In the genomic region with DNA sequence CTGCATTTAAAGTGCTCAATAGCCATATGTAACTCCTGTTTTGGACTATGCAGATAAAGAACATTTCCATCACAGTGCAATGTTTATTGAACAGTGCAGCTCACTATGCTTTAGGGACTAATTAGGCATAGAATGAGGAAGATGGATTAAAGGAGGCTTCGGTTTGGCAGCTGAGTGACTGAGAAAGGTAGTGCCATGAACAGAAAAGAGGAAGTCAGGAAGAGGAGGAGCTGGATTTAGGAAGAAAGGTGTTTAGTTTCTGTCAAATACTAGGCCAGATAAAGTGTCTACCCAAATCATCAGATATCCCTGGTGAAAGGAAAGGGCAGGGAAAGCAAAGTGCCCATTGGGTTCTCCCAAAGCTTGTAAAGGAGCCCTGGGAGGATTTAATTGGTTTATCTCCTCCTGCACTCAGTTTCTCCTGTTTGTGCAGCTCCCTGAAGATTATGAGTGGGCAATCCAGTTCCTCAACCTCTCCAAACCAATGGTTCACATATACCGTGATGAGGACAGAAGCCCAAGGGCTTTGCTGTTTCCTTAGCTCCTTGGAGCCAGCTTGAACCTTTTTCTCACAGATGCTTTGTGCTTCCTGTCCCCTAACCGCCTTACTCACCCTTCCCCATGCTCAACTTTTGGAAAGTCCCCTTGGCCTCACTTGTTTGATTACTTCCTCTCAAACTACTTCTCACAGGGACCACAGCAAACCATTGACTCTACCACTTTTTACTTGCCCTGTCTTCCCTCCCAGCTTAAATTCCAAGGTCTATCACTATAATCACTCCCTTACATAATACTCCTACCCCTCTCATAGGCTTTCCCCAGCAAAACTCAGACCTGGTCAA, we compare ENCODE assay signal across 8 cellular contexts. TPM values are rescaled to one million over a fixed set of nuclear protein-coding genes. Genes with fewer than 3 reads are reported as not detected.
DNase-seq lines count a peak whose midpoint lies in the region; ATAC-seq and TF ChIP-seq lines count a peak whose summit lies in the region.

No MANE protein-coding gene starts in this region.

- H3K18ac ChIP-seq in mesenchymal stem cell (ENCODE audit: low read depth in 1 of 2, low read length in 2 of 2), result no peak overlapping the region

- H3K79me1 ChIP-seq in mesenchymal stem cell (replicated peaks; ENCODE audit: low read length, poor library complexity, severe bottlenecking), result no peaks in the 10 kb centered on the region

- H3K4ac ChIP-seq in mesenchymal stem cell (ENCODE audit: low read depth in 1 of 2, low read length in 2 of 2), result no peak overlapping the region

- H3K4me2 ChIP-seq in KMS-11 (peak overlapping the region; percentile 72), SK-N-SH (no peak overlapping the region), mesenchymal stem cell (ENCODE audit: low read length, poor library complexity, severe bottlenecking) (no peak overlapping the region)

- H4K20me1 ChIP-seq in KMS-11 (ENCODE audit: insufficient read depth) (no peaks in the 10 kb centered on the region), SK-N-SH (ENCODE audit: insufficient read depth) (no peaks in the 10 kb centered on the region)

- POLR2A ChIA-PET in SK-N-SH (lab: Yijun Ruan, JAX), result no interaction called here

- H3K9me3 Mint-ChIP-seq in CD4-positive, CD25-positive, alpha-beta regulatory T cell, result peaks cover 0 to 2% (median 0%) of the 10 kb centered on the region in 7 donors
- H3K9me3 Mint-ChIP-seq in activated T-helper 17 cell treated with anti-CD3 and anti-CD28 coated beads, Interleukin-2, amount 50 U/mL, for 72 hours, result no peaks in the 10 kb centered on the region

- peak; percentile 26 to 35 for ATAC-seq in CD4-positive, CD25-positive, alpha-beta regulatory T cell (ENCODE audit: low read depth in 2 of 2)
- peak; percentile 58 for ATAC-seq in activated T-helper 17 cell treated with anti-CD3 and anti-CD28 coated beads, Interleukin-2, amount 50 U/mL, for 72 hours (replicated peaks)

- no peaks in the 10 kb centered on the region for H3K27me3 Mint-ChIP-seq in CD4-positive, CD25-positive, alpha-beta regulatory T cell
- no peaks in the 10 kb centered on the region for H3K27me3 Mint-ChIP-seq in activated T-helper 17 cell treated with anti-CD3 and anti-CD28 coated beads, Interleukin-2, amount 50 U/mL, for 72 hours

- peaks cover 20 to 46% (median 40%) of the 10 kb centered on the region in 4 donors for H3K4me1 Mint-ChIP-seq in CD4-positive, CD25-positive, alpha-beta regulatory T cell
- H3K4me1 Mint-ChIP-seq in activated T-helper 17 cell treated with anti-CD3 and anti-CD28 coated beads, Interleukin-2, amount 50 U/mL, for 72 hours, result peaks cover 42% of the 10 kb centered on the region

- TF ChIP-seq EP300 in SK-N-SH (IDR thresholded peaks at IDR 0.05; ENCODE audit: borderline replicate concordance in 1 of 2, low read depth in 1 of 2, low read length in 1 of 2), result no peak

- H3K9me2 ChIP-seq in SK-N-SH, result no peaks in the 10 kb centered on the region

- peak; percentile 33 to 81 (median 48) for DNase-seq in CD4-positive, CD25-positive, alpha-beta regulatory T cell
- peak; percentile 82 for DNase-seq in GM20000 (ENCODE audit: low spot score)
- DNase-seq in SK-N-SH, result no peak
- no peak for DNase-seq in mesenchymal stem cell
- no peak for DNase-seq in COLO668 (lab: John Stamatoyannopoulos, UW; ENCODE audit: unreplicated experiment)
- DNase-seq in NCI-H2029 (lab: John Stamatoyannopoulos, UW), result no peak

- no peak overlapping the region for H3K23ac ChIP-seq in mesenchymal stem cell (ENCODE audit: low read length in 2 of 2)

- H3K9me3 ChIP-seq in CD4-positive, CD25-positive, alpha-beta regulatory T cell (ENCODE audit: control insufficient read depth in 2 of 2, low read length in 2 of 2), result no peaks in the 10 kb centered on the region
- H3K9me3 ChIP-seq in SK-N-SH (no peaks in the 10 kb centered on the region), mesenchymal stem cell (ENCODE audit: control insufficient read depth, low read length) (no peaks in the 10 kb centered on the region)

- no peak for TF ChIP-seq RAD21 in SK-N-SH (IDR thresholded peaks at IDR 0.05; ENCODE audit: low read length)

- H4K8ac ChIP-seq in mesenchymal stem cell (ENCODE audit: low read length), result no peak overlapping the region

- peak overlapping the region; percentile 66 for H3K27ac ChIP-seq in CD4-positive, CD25-positive, alpha-beta regulatory T cell (ENCODE audit: insufficient read depth, low read length, poor library complexity, severe bottlenecking)
- H3K27ac ChIP-seq in KMS-11 (peak overlapping the region; percentile 86), SK-N-SH (ENCODE audit: low read depth in 2 of 2, low read length in 1 of 2) (no peak overlapping the region), mesenchymal stem cell (ENCODE audit: low read length, poor library complexity, severe bottlenecking) (no peak overlapping the region)

- no peaks in the 10 kb centered on the region for H3F3A ChIP-seq in SK-N-SH (replicated peaks; ENCODE audit: insufficient read depth)

- CTCF ChIA-PET in SK-N-SH (lab: Yijun Ruan, JAX), result no interaction called here

- H2BK15ac ChIP-seq in mesenchymal stem cell (ENCODE audit: low read depth, poor library complexity, severe bottlenecking), result no peak overlapping the region

- peak overlapping the region; percentile 89 to 99 (median 93) for H3K27ac Mint-ChIP-seq in CD4-positive, CD25-positive, alpha-beta regulatory T cell
- H3K27ac Mint-ChIP-seq in activated T-helper 17 cell treated with anti-CD3 and anti-CD28 coated beads, Interleukin-2, amount 50 U/mL, for 72 hours, result peak overlapping the region; percentile 83

- no peaks in the 10 kb centered on the region for H3K36me3 Mint-ChIP-seq in CD4-positive, CD25-positive, alpha-beta regulatory T cell
- H3K36me3 Mint-ChIP-seq in activated T-helper 17 cell treated with anti-CD3 and anti-CD28 coated beads, Interleukin-2, amount 50 U/mL, for 72 hours (ENCODE audit: low read depth), result peaks cover 8% of the 10 kb centered on the region

- peaks cover 41% of the 10 kb centered on the region for H3K4me1 ChIP-seq in CD4-positive, CD25-positive, alpha-beta regulatory T cell (ENCODE audit: control insufficient read depth, insufficient read depth, low read length, poor library complexity, severe bottlenecking)
- H3K4me1 ChIP-seq in KMS-11 (ENCODE audit: low read depth, poor library complexity, severe bottlenecking), result peaks cover 45% of the 10 kb centered on the region
- H3K4me1 ChIP-seq in SK-N-SH (ENCODE audit: control insufficient read depth in 1 of 2, insufficient read depth in 2 of 2, low read depth in 1 of 2, low read length in 1 of 2), result peaks cover 0 to 15% of the 10 kb centered on the region in 2 experiments; a peak in 3 of 4 replicates
- H3K4me1 ChIP-seq in mesenchymal stem cell (ENCODE audit: control insufficient read depth, insufficient read depth, low read depth, low read length), result peaks cover 3% of the 10 kb centered on the region

- H3K9ac ChIP-seq in KMS-11 (peak overlapping the region; percentile 45; the same call in 1 of the 2 replicates), SK-N-SH (no peak overlapping the region), mesenchymal stem cell (ENCODE audit: low read length) (no peak overlapping the region)

- H3K79me2 ChIP-seq in KMS-11 (ENCODE audit: insufficient read depth, low read depth) (peaks cover 8% of the 10 kb centered on the region), SK-N-SH (ENCODE audit: insufficient read depth) (peaks cover 14% of the 10 kb centered on the region)

- no peak overlapping the region for H2BK5ac ChIP-seq in mesenchymal stem cell (ENCODE audit: low read depth, low read length, poor library complexity, severe bottlenecking)

- H2AFZ ChIP-seq in KMS-11 (ENCODE audit: low read depth) (peak overlapping the region; percentile 56), SK-N-SH (ENCODE audit: low read depth) (no peak overlapping the region), mesenchymal stem cell (ENCODE audit: low read depth, low read length) (no peak overlapping the region)

- WGBS in SK-N-SH (ENCODE audit: low lambda C conversion rate), result 72% methylated on average over 3 of the region's 3 CpGs
- WGBS in mesenchymal stem cell, result 78% methylated on average over 3 of the region's 3 CpGs

- no peaks in the 10 kb centered on the region for H3K36me3 ChIP-seq in CD4-positive, CD25-positive, alpha-beta regulatory T cell (ENCODE audit: control insufficient read depth, insufficient read depth, low read length)
- H3K36me3 ChIP-seq in KMS-11 (ENCODE audit: insufficient read depth) (no peaks in the 10 kb centered on the region), SK-N-SH (replicated peaks in 1 of 2; ENCODE audit: control insufficient read depth in 1 of 2, insufficient read depth in 2 of 2, low read length in 1 of 2) (no peaks in the 10 kb centered on the region), mesenchymal stem cell (ENCODE audit: control insufficient read depth in 1 of 2, insufficient read depth in 2 of 2, low read depth in 1 of 2, low read length in 2 of 2) (no peaks in the 10 kb centered on the region)

- no peak for TF ChIP-seq CTCF in GM20000 (IDR thresholded peaks at IDR 0.05; ENCODE audit: extremely low read depth, missing control alignments)
- no peak for TF ChIP-seq CTCF in KMS-11 (conservative IDR thresholded peaks at IDR 0.05; ENCODE audit: low read depth, low read length)
- no peak for TF ChIP-seq CTCF in SK-N-SH (IDR thresholded peaks at IDR 0.05)

- no peak overlapping the region for H3K14ac ChIP-seq in mesenchymal stem cell (ENCODE audit: low read length in 2 of 2)

- no peaks in the 10 kb centered on the region for H3K27me3 ChIP-seq in CD4-positive, CD25-positive, alpha-beta regulatory T cell (ENCODE audit: control insufficient read depth, insufficient read depth, low read length)
- H3K27me3 ChIP-seq in KMS-11 (ENCODE audit: insufficient read depth, low read depth), result no peaks in the 10 kb centered on the region
- no peaks in the 10 kb centered on the region for H3K27me3 ChIP-seq in SK-N-SH (ENCODE audit: insufficient read depth)
- H3K27me3 ChIP-seq in mesenchymal stem cell (ENCODE audit: control insufficient read depth in 1 of 2, insufficient read depth in 1 of 2, low read length in 2 of 2), result no peaks in the 10 kb centered on the region

- H2BK120ac ChIP-seq in mesenchymal stem cell (ENCODE audit: low read depth, low read length), result no peak overlapping the region

- no peak overlapping the region for H2BK12ac ChIP-seq in mesenchymal stem cell (ENCODE audit: low read length in 2 of 2)

- peak overlapping the region; percentile 66 to 74 (median 70) for H3K4me3 Mint-ChIP-seq in CD4-positive, CD25-positive, alpha-beta regulatory T cell
- peak overlapping the region; percentile 67 for H3K4me3 Mint-ChIP-seq in activated T-helper 17 cell treated with anti-CD3 and anti-CD28 coated beads, Interleukin-2, amount 50 U/mL, for 72 hours

- no peak overlapping the region for H2AK5ac ChIP-seq in mesenchymal stem cell (ENCODE audit: low read length, severe bottlenecking)

- peak overlapping the region; percentile 64 for H3K4me3 ChIP-seq in CD4-positive, CD25-positive, alpha-beta regulatory T cell (ENCODE audit: low read depth, low read length)
- H3K4me3 ChIP-seq in KMS-11 (IDR thresholded peaks at IDR 0.05; ENCODE audit: insufficient read depth, low read depth, low read length) (no peak overlapping the region), SK-N-SH (ENCODE audit: low read depth in 2 of 2, low read length in 1 of 2) (no peak overlapping the region), mesenchymal stem cell (ENCODE audit: insufficient read depth in 1 of 2, low read depth in 1 of 2, low read length in 2 of 2) (no peak overlapping the region)

- H4K91ac ChIP-seq in mesenchymal stem cell (ENCODE audit: low read length), result no peak overlapping the region

RNA-seq across cellular contexts. Expression of a gene that starts 3.5 kb away (rescaled TPM):
- total RNA-seq in CD4-positive, CD25-positive, alpha-beta regulatory T cell, result 143 TPM
- 10 to 100 TPM; 72.8 to 91.3 (median 78.2) TPM for polyA plus RNA-seq in CD4-positive, CD25-positive, alpha-beta regulatory T cell
- total RNA-seq in activated T-helper 17 cell treated with anti-CD3 and anti-CD28 coated beads, Interleukin-2, amount 50 U/mL, for 72 hours, result 100 to 1,000 TPM; 155 to 209 TPM
- 17.7 and 19.8 TPM in 2 replicates for polyA plus RNA-seq in SK-N-SH (2012; rRNA removed)
- 33.1 and 48.0 TPM in 2 replicates for polyA plus RNA-seq in SK-N-SH (2012; cell fraction: cytosol; rRNA removed)
- 3.8 and 6.7 TPM in 2 replicates for polyA plus RNA-seq in SK-N-SH (2012; cell fraction: nucleus; rRNA removed)
- polyA plus RNA-seq in mesenchymal stem cell (2013, experiment 1 of 2), result 84.9 TPM
- 88.5 TPM for polyA plus RNA-seq in mesenchymal stem cell (2013, experiment 2 of 2)

Comparison
In these comparisons a context has a peak if more than half of its experiments do, and no peak if none do; other contexts are left out.
1. DNase-seq: peak in CD4-positive, CD25-positive, alpha-beta regulatory T cell (3 of 3) and GM20000 (single experiment); none in SK-N-SH (single experiment), mesenchymal stem cell (single experiment), COLO668 (single experiment) and NCI-H2029 (single experiment).
2. H3K27ac ChIP-seq: peak in CD4-positive, CD25-positive, alpha-beta regulatory T cell (single experiment) and KMS-11 (single experiment); none in SK-N-SH (0 of 2) and mesenchymal stem cell (single experiment).